14 cellular contexts compared by ENCODE assay signal in genomic region chr5:88672644-88673493, GRCh38.
A peak's percentile ranks its signal among the peaks of the same experiment; 100 is the strongest.
DNase-seq lines count a peak whose midpoint lies in the region; ATAC-seq and TF ChIP-seq lines count a peak whose summit lies in the region.
"Had no signal": no experiment of that assay in that cellular context is flagged by ENCODE, and none has a peak within 500 bp of the region (broad histone marks: within the 10 kb centered on the region; RNA-seq: fewer than 3 reads in every experiment).

No MANE protein-coding gene starts in this region.

- H3K36me3 ChIP-seq in SU-DHL-6 (ENCODE audit: low read length) (no peaks in the 10 kb centered on the region), Caco-2 (ENCODE audit: control insufficient read depth, insufficient read depth, low read length) (no peaks in the 10 kb centered on the region)
- H3K36me3 ChIP-seq: BE2C, heart left ventricle had no signal

- CTCF ChIA-PET in activated naive CD4-positive, alpha-beta T cell treated with anti-CD3 and anti-CD28 coated beads, Interleukin-2, amount 10 ng/mL, durations not matched to agents 7 days and 5 days (lab: Charles Lee): interaction anchor here (2.0 kb wide), 1 partner anchor 17 kb away, joined by 10 read pairs; no protein-coding TSS in a partner anchor
- CTCF ChIA-PET in Caco-2 (lab: Charles Lee): no interaction called here

- peaks cover 5% of the 10 kb centered on the region for H3K9me3 Mint-ChIP-seq in activated naive CD4-positive, alpha-beta T cell treated with anti-CD3 and anti-CD28 coated beads, Interleukin-2, amount 10 ng/mL, durations not matched to agents 7 days and 5 days
- no peaks in the 10 kb centered on the region for H3K9me3 Mint-ChIP-seq in Caco-2 (ENCODE audit: unreplicated experiment)

- H3K36me3 Mint-ChIP-seq in activated naive CD4-positive, alpha-beta T cell treated with anti-CD3 and anti-CD28 coated beads, Interleukin-2, amount 10 ng/mL, durations not matched to agents 7 days and 5 days: peaks cover 6% of the 10 kb centered on the region
- H3K36me3 Mint-ChIP-seq in Caco-2 (ENCODE audit: insufficient read depth, unreplicated experiment): no peaks in the 10 kb centered on the region

- H4K20me1 ChIP-seq in SU-DHL-6 (ENCODE audit: low read depth, low read length): no peaks in the 10 kb centered on the region

- intact Hi-C loops in head of caudate nucleus (cut with DNase I) (loop anchor here (10.0 kb wide), 2 partner anchors 118 to 398 kb away; no protein-coding TSS in a partner anchor), Caco-2 (cut with micrococcal nuclease; ENCODE audit: unreplicated experiment) (no loop called here)

- H3K27me3 ChIP-seq in SU-DHL-6 (ENCODE audit: low read length): no peaks in the 10 kb centered on the region
- peaks cover 2% of the 10 kb centered on the region; the same call in 1 of the 2 replicates for H3K27me3 ChIP-seq in Caco-2 (replicated peaks; ENCODE audit: control insufficient read depth, insufficient read depth, low read length)

- no peak for ATAC-seq in GM18858 (IDR thresholded peaks at IDR 0.05; ENCODE audit: unreplicated experiment)
- ATAC-seq: heart left ventricle had no signal

- H3K4me3 Mint-ChIP-seq in activated naive CD4-positive, alpha-beta T cell treated with anti-CD3 and anti-CD28 coated beads, Interleukin-2, amount 10 ng/mL, durations not matched to agents 7 days and 5 days: no peak overlapping the region
- no peak overlapping the region for H3K4me3 Mint-ChIP-seq in Caco-2 (ENCODE audit: unreplicated experiment)

- no peak overlapping the region for H3K9ac ChIP-seq in SU-DHL-6 (ENCODE audit: low read length)

- H3K9me3 ChIP-seq in SU-DHL-6 (ENCODE audit: insufficient read depth, low read length) (no peaks in the 10 kb centered on the region), Caco-2 (no peaks in the 10 kb centered on the region)
- H3K9me3 ChIP-seq: BE2C, heart left ventricle had no signal

- H3K4me3 ChIP-seq in SU-DHL-6 (ENCODE audit: insufficient read depth, low read length, poor library complexity, severe bottlenecking) (no peak overlapping the region), Caco-2 (ENCODE audit: low read depth, low read length) (no peak overlapping the region)

- H3K4me2 ChIP-seq in SU-DHL-6 (ENCODE audit: low read depth, low read length, poor library complexity, severe bottlenecking): peak overlapping the region; percentile 79

- BruUV-seq in Caco-2 (replicated peaks; lab: Mats Ljungman, UMichigan): no TSS peak

- no peaks in the 10 kb centered on the region for H3K9me2 ChIP-seq in SU-DHL-6 (replicated peaks; ENCODE audit: insufficient read depth, low read length)

- H3K4me1 ChIP-seq in Caco-2: no peaks in the 10 kb centered on the region
- H3K4me1 ChIP-seq: BE2C had no signal

- H2AFZ ChIP-seq in SU-DHL-6 (ENCODE audit: low read depth, low read length, severe bottlenecking): peak overlapping the region; percentile 90

- POLR2A ChIA-PET in Caco-2 (lab: Charles Lee): no interaction called here

- no peak overlapping the region for H3K27ac ChIP-seq in SU-DHL-6 (ENCODE audit: low read depth, low read length)
- H3K27ac ChIP-seq: heart left ventricle had no signal

- H3K27me3 Mint-ChIP-seq in activated naive CD4-positive, alpha-beta T cell treated with anti-CD3 and anti-CD28 coated beads, Interleukin-2, amount 10 ng/mL, durations not matched to agents 7 days and 5 days: peaks cover 78% of the 10 kb centered on the region
- peaks cover 34% of the 10 kb centered on the region for H3K27me3 Mint-ChIP-seq in Caco-2 (ENCODE audit: insufficient read depth, unreplicated experiment)

- TF ChIP-seq CTCF in SU-DHL-6 (IDR thresholded peaks at IDR 0.05; ENCODE audit: insufficient read depth, low read length, poor library complexity, severe bottlenecking) (no peak), Caco-2 (IDR thresholded peaks at IDR 0.05; ENCODE audit: insufficient read depth in 1 of 2, low read depth in 1 of 2, low read length in 1 of 2, severe bottlenecking in 1 of 2, unreplicated experiment in 1 of 2) (no peak)

- DNase-seq in activated naive CD4-positive, alpha-beta T cell treated with anti-CD3 and anti-CD28 coated beads, Interleukin-2, amount 10 ng/mL, durations not matched to agents 7 days and 5 days: no peak
- no peak for DNase-seq in activated naive CD4-positive, alpha-beta T cell treated with anti-CD3 and anti-CD28 coated beads, Interleukin-2, amount 50 U/mL, for 16 hours
- DNase-seq in head of caudate nucleus (peak; percentile 68 to 94 (median 86)), superior temporal gyrus (ENCODE audit: extremely low spot score) (peak; percentile 95), Caco-2 (no peak)
- no peak for DNase-seq in activated CD8-positive, alpha-beta memory T cell treated with anti-CD3 and anti-CD28 coated beads, Interleukin-2, amount 50 U/mL, for 4 hours
- DNase-seq: activated CD4-positive, alpha-beta T cell treated with anti-CD3 and anti-CD28 coated beads, Interleukin-2, amount 50 U/mL, for 1 hour; BE2C; heart left ventricle; IMR-90; NCI-H446; stimulated activated CD8-positive, alpha-beta memory T cell treated with anti-CD3 and anti-CD28 coated beads, Interleukin-4, amount 100 ng/mL, for 48 hours had no signal

- H3K79me2 ChIP-seq in SU-DHL-6 (ENCODE audit: insufficient read depth, low read length): peaks cover 5% of the 10 kb centered on the region; the same call in 1 of the 2 replicates

- H3F3A ChIP-seq in SU-DHL-6 (ENCODE audit: insufficient read depth): peaks cover 37% of the 10 kb centered on the region

- peaks cover 34% of the 10 kb centered on the region for H3K4me1 Mint-ChIP-seq in activated naive CD4-positive, alpha-beta T cell treated with anti-CD3 and anti-CD28 coated beads, Interleukin-2, amount 10 ng/mL, durations not matched to agents 7 days and 5 days
- H3K4me1 Mint-ChIP-seq in Caco-2 (ENCODE audit: low read depth, unreplicated experiment): peaks cover 13% of the 10 kb centered on the region

- peak overlapping the region; percentile 70 for H3K27ac Mint-ChIP-seq in activated naive CD4-positive, alpha-beta T cell treated with anti-CD3 and anti-CD28 coated beads, Interleukin-2, amount 10 ng/mL, durations not matched to agents 7 days and 5 days
- no peak overlapping the region for H3K27ac Mint-ChIP-seq in Caco-2 (ENCODE audit: unreplicated experiment)

Comparison
In these comparisons a context has a peak if more than half of its experiments do, and no peak if none do; other contexts are left out.
1. DNase-seq: peak in head of caudate nucleus (42 of 42) and superior temporal gyrus (single experiment); none in activated naive CD4-positive, alpha-beta T cell treated with anti-CD3 and anti-CD28 coated beads, Interleukin-2, amount 10 ng/mL, durations not matched to agents 7 days and 5 days (single experiment), activated naive CD4-positive, alpha-beta T cell treated with anti-CD3 and anti-CD28 coated beads, Interleukin-2, amount 50 U/mL, for 16 hours (single experiment), Caco-2 (0 of 2) and activated CD8-positive, alpha-beta memory T cell treated with anti-CD3 and anti-CD28 coated beads, Interleukin-2, amount 50 U/mL, for 4 hours (single experiment).